Comparison of ENCODE assay signal across 1 cellular context in genomic region chr2:31129835-31130561, GRCh38.
TF ChIP-seq lines count a peak whose summit lies in the region.

No MANE protein-coding gene starts in this region.

TF ChIP-seq in GM23338, 12 proteins besides CTCF, POLR2A, EP300 and RAD21 (continued from another document):
- TF ChIP-seq ZNF462 (CRISPR knock-in tag; IDR thresholded peaks at IDR 0.05) (no peak), ETS1 (IDR thresholded peaks at IDR 0.05) (no peak), POLR2AphosphoS5 (IDR thresholded peaks at IDR 0.05; ENCODE audit: low read depth) (no peak), ZNF331 (CRISPR knock-in tag; IDR thresholded peaks at IDR 0.05; ENCODE audit: low read depth) (no peak), EZH2phosphoT487 (IDR thresholded peaks at IDR 0.05; ENCODE audit: unreplicated experiment) (no peak), CREB1 (CRISPR knock-in tag; IDR thresholded peaks at IDR 0.05; ENCODE audit: low read depth) (no peak), JUNB (IDR thresholded peaks at IDR 0.05; ENCODE audit: unreplicated experiment) (no peak), STAT1 (IDR thresholded peaks at IDR 0.05; ENCODE audit: unreplicated experiment) (no peak), NANOG (IDR thresholded peaks at IDR 0.05; ENCODE audit: borderline replicate concordance) (no peak)
- TF ChIP-seq, protein P1, sequence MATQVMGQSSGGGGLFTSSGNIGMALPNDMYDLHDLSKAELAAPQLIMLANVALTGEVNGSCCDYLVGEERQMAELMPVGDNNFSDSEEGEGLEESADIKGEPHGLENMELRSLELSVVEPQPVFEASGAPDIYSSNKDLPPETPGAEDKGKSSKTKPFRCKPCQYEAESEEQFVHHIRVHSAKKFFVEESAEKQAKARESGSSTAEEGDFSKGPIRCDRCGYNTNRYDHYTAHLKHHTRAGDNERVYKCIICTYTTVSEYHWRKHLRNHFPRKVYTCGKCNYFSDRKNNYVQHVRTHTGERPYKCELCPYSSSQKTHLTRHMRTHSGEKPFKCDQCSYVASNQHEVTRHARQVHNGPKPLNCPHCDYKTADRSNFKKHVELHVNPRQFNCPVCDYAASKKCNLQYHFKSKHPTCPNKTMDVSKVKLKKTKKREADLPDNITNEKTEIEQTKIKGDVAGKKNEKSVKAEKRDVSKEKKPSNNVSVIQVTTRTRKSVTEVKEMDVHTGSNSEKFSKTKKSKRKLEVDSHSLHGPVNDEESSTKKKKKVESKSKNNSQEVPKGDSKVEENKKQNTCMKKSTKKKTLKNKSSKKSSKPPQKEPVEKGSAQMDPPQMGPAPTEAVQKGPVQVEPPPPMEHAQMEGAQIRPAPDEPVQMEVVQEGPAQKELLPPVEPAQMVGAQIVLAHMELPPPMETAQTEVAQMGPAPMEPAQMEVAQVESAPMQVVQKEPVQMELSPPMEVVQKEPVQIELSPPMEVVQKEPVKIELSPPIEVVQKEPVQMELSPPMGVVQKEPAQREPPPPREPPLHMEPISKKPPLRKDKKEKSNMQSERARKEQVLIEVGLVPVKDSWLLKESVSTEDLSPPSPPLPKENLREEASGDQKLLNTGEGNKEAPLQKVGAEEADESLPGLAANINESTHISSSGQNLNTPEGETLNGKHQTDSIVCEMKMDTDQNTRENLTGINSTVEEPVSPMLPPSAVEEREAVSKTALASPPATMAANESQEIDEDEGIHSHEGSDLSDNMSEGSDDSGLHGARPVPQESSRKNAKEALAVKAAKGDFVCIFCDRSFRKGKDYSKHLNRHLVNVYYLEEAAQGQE (IDR thresholded peaks at IDR 0.05; ENCODE audit: unreplicated experiment), result no peak
